1 cellular context compared by ENCODE assay signal in genomic region chr1:203584040-203584439, GRCh38.
TF ChIP-seq lines count a peak whose summit lies in the region.

No MANE protein-coding gene starts in this region.

TF ChIP-seq in SK-N-SH treated with all-trans-retinoic acid at 6 μM for 48 hours, 23 proteins besides CTCF, POLR2A, EP300 and RAD21 (continued from another document):
- TF ChIP-seq CSRNP3 (CRISPR knock-in tag; IDR thresholded peaks at IDR 0.05) (no peak), POU6F1 (CRISPR knock-in tag; IDR thresholded peaks at IDR 0.05; ENCODE audit: borderline replicate concordance, low read depth) (no peak)
